1 cellular context compared by ENCODE assay signal in the genomic region with DNA sequence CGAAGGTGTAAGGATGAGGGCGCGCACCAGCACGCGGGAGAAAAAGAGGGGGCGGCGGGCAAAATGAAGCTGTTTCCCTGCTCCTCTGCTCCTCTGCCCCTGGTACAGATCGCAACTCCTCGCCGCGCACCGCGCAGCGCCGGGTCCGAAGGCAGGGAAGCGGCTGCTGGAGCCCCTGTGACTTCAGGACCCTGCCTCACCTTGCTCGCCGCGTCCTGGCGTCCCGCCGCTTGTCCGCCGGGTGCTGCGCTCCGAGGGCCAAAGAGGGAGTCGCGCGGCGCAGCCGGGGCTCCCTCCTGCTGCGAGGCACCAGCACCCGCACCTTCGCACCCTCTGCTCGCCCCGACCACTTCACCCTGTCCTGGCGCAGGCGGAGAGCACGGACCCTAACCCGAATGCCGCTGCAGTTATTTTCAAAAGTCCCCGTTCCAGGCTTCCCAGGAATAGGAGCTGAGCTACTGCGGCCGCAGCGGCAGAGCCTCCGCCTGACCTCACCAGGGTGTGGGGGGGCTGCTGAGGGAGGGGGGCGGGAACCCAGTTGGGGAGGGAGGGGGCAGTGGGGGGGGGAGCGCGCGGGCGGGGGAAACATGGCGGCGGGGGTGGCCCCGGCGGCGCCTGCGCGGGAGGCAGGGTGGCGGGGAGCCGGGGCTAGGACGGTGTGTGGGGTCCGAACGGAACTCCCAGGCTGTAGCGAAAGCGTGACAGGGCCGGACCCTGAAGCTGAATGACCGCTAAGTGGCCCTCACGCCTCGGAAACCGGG.
TF ChIP-seq lines count a peak whose summit lies in the region.

A gene with protein sequence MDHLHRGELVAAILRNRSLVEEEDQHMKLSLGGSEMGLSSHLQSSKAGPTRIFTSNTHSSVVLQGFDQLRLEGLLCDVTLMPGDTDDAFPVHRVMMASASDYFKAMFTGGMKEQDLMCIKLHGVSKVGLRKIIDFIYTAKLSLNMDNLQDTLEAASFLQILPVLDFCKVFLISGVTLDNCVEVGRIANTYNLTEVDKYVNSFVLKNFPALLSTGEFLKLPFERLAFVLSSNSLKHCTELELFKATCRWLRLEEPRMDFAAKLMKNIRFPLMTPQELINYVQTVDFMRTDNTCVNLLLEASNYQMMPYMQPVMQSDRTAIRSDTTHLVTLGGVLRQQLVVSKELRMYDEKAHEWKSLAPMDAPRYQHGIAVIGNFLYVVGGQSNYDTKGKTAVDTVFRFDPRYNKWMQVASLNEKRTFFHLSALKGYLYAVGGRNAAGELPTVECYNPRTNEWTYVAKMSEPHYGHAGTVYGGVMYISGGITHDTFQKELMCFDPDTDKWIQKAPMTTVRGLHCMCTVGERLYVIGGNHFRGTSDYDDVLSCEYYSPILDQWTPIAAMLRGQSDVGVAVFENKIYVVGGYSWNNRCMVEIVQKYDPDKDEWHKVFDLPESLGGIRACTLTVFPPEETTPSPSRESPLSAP (minus strand): TSS at position 503 of the 761 bp plus-strand sequence. CDS start 88,337 bp downstream, outside the sequence.

TF ChIP-seq in SK-N-SH, 30 proteins besides CTCF, POLR2A, EP300 and RAD21 (continued from another document):
- TF ChIP-seq, protein P1, sequence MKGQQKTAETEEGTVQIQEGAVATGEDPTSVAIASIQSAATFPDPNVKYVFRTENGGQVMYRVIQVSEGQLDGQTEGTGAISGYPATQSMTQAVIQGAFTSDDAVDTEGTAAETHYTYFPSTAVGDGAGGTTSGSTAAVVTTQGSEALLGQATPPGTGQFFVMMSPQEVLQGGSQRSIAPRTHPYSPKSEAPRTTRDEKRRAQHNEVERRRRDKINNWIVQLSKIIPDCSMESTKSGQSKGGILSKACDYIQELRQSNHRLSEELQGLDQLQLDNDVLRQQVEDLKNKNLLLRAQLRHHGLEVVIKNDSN (IDR thresholded peaks at IDR 0.05; ENCODE audit: borderline replicate concordance, low read depth) = no peak
- TF ChIP-seq FOSL2 (IDR thresholded peaks at IDR 0.05; ENCODE audit: borderline replicate concordance, low read depth) (no peak), FOXM1 (IDR thresholded peaks at IDR 0.05; ENCODE audit: low read depth) (no peak), TEAD4 (IDR thresholded peaks at IDR 0.05; ENCODE audit: borderline replicate concordance, insufficient read depth) (no peak), MEF2A (IDR thresholded peaks at IDR 0.05; ENCODE audit: borderline replicate concordance, low read depth) (no peak), FOXJ3 (CRISPR knock-in tag; IDR thresholded peaks at IDR 0.05) (0 out of 2 replicates have a peak, but pooled peaks have one; percentile 23), RXRA (IDR thresholded peaks at IDR 0.05; ENCODE audit: borderline replicate concordance, low read depth) (no peak), RCOR1 (IDR thresholded peaks at IDR 0.05; ENCODE audit: low read length) (no peak), TAF1 (IDR thresholded peaks at IDR 0.05; ENCODE audit: borderline replicate concordance, low read depth, low read length) (no peak), NFIC (IDR thresholded peaks at IDR 0.05; ENCODE audit: borderline replicate concordance) (no peak), SMC3 (IDR thresholded peaks at IDR 0.05; ENCODE audit: low read depth, low read length) (peak; percentile 45; the same call in 1 of the 2 replicates), YY1 (IDR thresholded peaks at IDR 0.05; ENCODE audit: low read depth) (peak; percentile 54; the same call in 1 of the 2 replicates), GABPA (IDR thresholded peaks at IDR 0.05; ENCODE audit: low read depth) (no peak), NRF1 (IDR thresholded peaks at IDR 0.05; ENCODE audit: low read depth, low read length) (peak; percentile 62), EZH2phosphoT487 (IDR thresholded peaks at IDR 0.05; ENCODE audit: borderline replicate concordance, low read depth) (no peak), TCF12 (IDR thresholded peaks at IDR 0.05) (no peak), JUND (IDR thresholded peaks at IDR 0.05) (no peak), POLR2AphosphoS5 (IDR thresholded peaks at IDR 0.05; ENCODE audit: low read depth, low read length) (no peak; the same call in 1 of the 2 replicates), GATA2 (CRISPR knock-in tag; IDR thresholded peaks at IDR 0.05) (no peak), CHD2 (IDR thresholded peaks at IDR 0.05; ENCODE audit: low read length, partially characterized antibody) (no peak), SIN3A (IDR thresholded peaks at IDR 0.05; ENCODE audit: borderline replicate concordance, low read depth, low read length) (no peak)
- TF ChIP-seq, protein P2, sequence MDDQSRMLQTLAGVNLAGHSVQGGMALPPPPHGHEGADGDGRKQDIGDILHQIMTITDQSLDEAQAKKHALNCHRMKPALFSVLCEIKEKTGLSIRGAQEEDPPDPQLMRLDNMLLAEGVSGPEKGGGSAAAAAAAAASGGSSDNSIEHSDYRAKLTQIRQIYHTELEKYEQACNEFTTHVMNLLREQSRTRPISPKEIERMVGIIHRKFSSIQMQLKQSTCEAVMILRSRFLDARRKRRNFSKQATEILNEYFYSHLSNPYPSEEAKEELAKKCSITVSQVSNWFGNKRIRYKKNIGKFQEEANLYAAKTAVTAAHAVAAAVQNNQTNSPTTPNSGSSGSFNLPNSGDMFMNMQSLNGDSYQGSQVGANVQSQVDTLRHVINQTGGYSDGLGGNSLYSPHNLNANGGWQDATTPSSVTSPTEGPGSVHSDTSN (IDR thresholded peaks at IDR 0.05) = no peak
- TF ChIP-seq, protein P3, sequence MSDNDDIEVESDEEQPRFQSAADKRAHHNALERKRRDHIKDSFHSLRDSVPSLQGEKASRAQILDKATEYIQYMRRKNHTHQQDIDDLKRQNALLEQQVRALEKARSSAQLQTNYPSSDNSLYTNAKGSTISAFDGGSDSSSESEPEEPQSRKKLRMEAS (IDR thresholded peaks at IDR 0.05; ENCODE audit: low read depth) = no peak
